Comparison of ENCODE assay signal across 8 cellular contexts in the genomic region with DNA sequence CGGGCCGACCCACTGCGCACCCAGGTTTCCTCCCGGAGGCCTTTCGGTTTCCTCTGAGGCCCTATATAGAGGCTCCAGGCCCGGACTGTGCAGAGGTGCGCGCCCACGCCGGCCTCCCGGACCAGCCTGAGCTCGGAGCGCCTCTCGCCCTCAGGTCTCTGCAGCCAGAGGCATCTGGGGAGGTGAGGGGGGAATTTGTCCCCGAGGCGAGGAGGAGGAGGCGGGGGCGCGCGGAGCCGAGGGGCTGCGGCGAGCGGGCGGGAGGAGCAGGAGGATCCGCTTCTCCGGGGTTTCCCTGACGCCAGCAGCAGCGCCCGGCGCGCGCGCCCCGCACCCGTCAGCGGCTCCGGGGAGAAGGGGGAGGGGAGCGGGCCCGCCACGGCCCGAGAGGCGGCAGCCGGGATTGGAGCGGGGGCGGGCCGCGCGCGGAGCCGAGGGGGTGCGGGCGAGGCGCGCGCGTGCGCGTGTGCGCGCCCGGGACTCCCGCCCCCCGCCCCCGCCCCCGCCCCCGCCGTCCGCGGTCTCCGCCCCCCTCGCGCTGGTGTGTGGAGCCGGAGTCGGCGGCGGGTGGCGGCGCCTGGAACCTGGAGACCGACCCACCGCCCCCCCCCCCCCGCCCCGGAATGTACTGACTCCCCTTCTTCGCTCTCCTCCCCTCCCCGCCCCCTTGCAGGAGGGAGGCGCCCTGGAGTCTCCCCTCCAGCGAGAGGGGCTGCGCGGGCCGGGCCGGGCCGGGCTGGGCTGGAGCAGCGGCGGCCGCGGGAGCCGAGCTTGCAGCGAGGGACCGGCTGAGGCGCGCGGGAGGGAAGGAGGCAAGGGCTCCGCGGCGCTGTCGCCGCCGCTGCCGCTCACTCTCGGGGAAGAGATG. TPM values are rescaled to one million over a fixed set of nuclear protein-coding genes. Genes with fewer than 3 reads are reported as not detected.
DNase-seq lines count a peak whose midpoint lies in the region; ATAC-seq and TF ChIP-seq lines count a peak whose summit lies in the region.

A gene with protein sequence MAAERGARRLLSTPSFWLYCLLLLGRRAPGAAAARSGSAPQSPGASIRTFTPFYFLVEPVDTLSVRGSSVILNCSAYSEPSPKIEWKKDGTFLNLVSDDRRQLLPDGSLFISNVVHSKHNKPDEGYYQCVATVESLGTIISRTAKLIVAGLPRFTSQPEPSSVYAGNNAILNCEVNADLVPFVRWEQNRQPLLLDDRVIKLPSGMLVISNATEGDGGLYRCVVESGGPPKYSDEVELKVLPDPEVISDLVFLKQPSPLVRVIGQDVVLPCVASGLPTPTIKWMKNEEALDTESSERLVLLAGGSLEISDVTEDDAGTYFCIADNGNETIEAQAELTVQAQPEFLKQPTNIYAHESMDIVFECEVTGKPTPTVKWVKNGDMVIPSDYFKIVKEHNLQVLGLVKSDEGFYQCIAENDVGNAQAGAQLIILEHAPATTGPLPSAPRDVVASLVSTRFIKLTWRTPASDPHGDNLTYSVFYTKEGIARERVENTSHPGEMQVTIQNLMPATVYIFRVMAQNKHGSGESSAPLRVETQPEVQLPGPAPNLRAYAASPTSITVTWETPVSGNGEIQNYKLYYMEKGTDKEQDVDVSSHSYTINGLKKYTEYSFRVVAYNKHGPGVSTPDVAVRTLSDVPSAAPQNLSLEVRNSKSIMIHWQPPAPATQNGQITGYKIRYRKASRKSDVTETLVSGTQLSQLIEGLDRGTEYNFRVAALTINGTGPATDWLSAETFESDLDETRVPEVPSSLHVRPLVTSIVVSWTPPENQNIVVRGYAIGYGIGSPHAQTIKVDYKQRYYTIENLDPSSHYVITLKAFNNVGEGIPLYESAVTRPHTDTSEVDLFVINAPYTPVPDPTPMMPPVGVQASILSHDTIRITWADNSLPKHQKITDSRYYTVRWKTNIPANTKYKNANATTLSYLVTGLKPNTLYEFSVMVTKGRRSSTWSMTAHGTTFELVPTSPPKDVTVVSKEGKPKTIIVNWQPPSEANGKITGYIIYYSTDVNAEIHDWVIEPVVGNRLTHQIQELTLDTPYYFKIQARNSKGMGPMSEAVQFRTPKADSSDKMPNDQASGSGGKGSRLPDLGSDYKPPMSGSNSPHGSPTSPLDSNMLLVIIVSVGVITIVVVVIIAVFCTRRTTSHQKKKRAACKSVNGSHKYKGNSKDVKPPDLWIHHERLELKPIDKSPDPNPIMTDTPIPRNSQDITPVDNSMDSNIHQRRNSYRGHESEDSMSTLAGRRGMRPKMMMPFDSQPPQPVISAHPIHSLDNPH (N-terminal part only) (plus strand): TSS at position 653 of the 868 bp plus-strand sequence. CDS start 213 bp downstream, at position 866.

- H3K36me3 Mint-ChIP-seq in CD14-positive monocyte, result peaks cover 0 to 2% of the 10 kb centered on the region in 2 donors
- H3K36me3 Mint-ChIP-seq in naive B cell, result no peaks in the 10 kb centered on the region

- no peak for TF ChIP-seq EP300 in Ishikawa (IDR thresholded peaks at IDR 0.05; ENCODE audit: borderline replicate concordance)

- H3K4me3 Mint-ChIP-seq in CD14-positive monocyte (peak within 1 kb of the TSS; percentile 73 to 83), naive B cell (peak within 1 kb of the TSS; percentile 80 to 92 (median 87))

- H3K27me3 Mint-ChIP-seq in CD14-positive monocyte (ENCODE audit: low read depth in 3 of 3) (peaks cover 34 to 44% (median 39%) of the 10 kb centered on the region in 3 donors), naive B cell (peaks cover 29 to 37% (median 36%) of the 10 kb centered on the region in 3 donors)

- peak within 1 kb of the TSS; percentile 72 for H3K4me3 ChIP-seq in fibroblast of mammary gland (ENCODE audit: control insufficient read depth, low read depth, low read length)

- peaks cover 8% of the 10 kb centered on the region for H3K4me1 Mint-ChIP-seq in CD14-positive monocyte
- peaks cover 6 to 10% (median 7%) of the 10 kb centered on the region in 3 donors for H3K4me1 Mint-ChIP-seq in naive B cell

- no peak for TF ChIP-seq CTCF in CD14-positive monocyte (IDR thresholded peaks at IDR 0.05)
- no peak for TF ChIP-seq CTCF in fibroblast of mammary gland (conservative IDR thresholded peaks at IDR 0.05; ENCODE audit: control insufficient read depth, insufficient read depth, low read depth, low read length)

- no peak within 1 kb of the TSS for H3K27ac Mint-ChIP-seq in CD14-positive monocyte
- peak within 1 kb of the TSS in 4 of 6 donors; percentile 42 to 80 (median 62) for H3K27ac Mint-ChIP-seq in naive B cell

- no peak for TF ChIP-seq RAD21 in Ishikawa (IDR thresholded peaks at IDR 0.05; ENCODE audit: low read depth)

- H3K9me3 Mint-ChIP-seq in CD14-positive monocyte, result peaks cover 0 to 6% (median 2%) of the 10 kb centered on the region in 7 donors
- peaks cover 0 to 2% (median 0%) of the 10 kb centered on the region in 7 donors for H3K9me3 Mint-ChIP-seq in naive B cell

- DNase-seq in CD14-positive monocyte (ENCODE audit: low spot score), result no peak
- DNase-seq in RPMI7951 (ENCODE audit: low read depth), result peak; percentile 69
- DNase-seq in activated T-helper 9 cell treated with anti-CD3 and anti-CD28 coated beads, Interleukin-2, amount 50 U/mL, for 16 hours (ENCODE audit: low read depth), result peak; percentile 79
- peak; percentile 63 for DNase-seq in fibroblast of mammary gland (ENCODE audit: low read depth)
- DNase-seq in naive B cell, result peak; percentile 55
- DNase-seq in stimulated activated CD8-positive, alpha-beta memory T cell treated with anti-CD3 and anti-CD28 coated beads, Interleukin-7, amount 100 ng/mL, for 48 hours (ENCODE audit: extremely low read depth in 1 of 2, low read depth in 1 of 2), result peak; percentile 42 to 52

- ATAC-seq in GM21390 (IDR thresholded peaks at IDR 0.05; ENCODE audit: unreplicated experiment), result peak; percentile 56
- peak; percentile 67 to 74 for ATAC-seq in naive B cell (ENCODE audit: low read depth in 2 of 2)

- intact Hi-C loops in CD14-positive monocyte (cut with micrococcal nuclease), result no loop called here

TF ChIP-seq in Ishikawa, 13 proteins besides CTCF, POLR2A, EP300 and RAD21:
- TF ChIP-seq EGR1 (IDR thresholded peaks at IDR 0.05) (peak; percentile 35; the same call in 1 of the 2 replicates), YY1 (IDR thresholded peaks at IDR 0.05; ENCODE audit: low read depth) (no peak)

RNA-seq across cellular contexts. Expression of the gene that starts here (rescaled TPM):
- polyA plus RNA-seq in CD14-positive monocyte (under 1 TPM in 1 of 2 donors, not detected in 1; 0.06 TPM), naive B cell (ENCODE audit: low read depth in 6 of 6) (1 to 10 TPM in 1 of 6 donors, under 1 TPM in 4, not detected in 1; 0.48 to 2.1 (median 0.85) TPM)
- total RNA-seq in RPMI7951 (2014; rRNA removed; shearing (Covaris generic)), result 4.1 TPM in 2 replicates

Comparison
In these comparisons a context has a peak if more than half of its experiments do, and no peak if none do; other contexts are left out.
1. H3K27ac Mint-ChIP-seq: peak in naive B cell (4 of 6); none in CD14-positive monocyte (0 of 7).